ENCODE assay signal across 1 cellular context in the genomic region with DNA sequence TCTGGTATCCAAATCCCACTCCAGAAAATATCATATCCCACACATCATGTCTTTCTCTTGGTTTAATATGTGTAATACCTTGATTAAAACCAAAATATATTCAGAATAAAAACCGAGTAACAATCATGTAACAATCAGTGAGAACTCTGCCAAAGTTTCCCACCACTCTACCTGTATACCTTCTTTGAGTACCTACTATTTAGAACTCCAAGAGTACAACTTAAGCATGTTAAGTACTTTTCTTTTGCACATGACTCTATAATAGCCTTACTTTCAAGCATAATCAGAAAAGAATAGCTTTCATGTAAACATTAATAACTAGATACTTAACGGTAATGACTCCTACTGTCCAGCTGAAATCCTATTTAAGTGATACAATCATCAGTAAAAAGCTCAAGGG.
TF ChIP-seq lines count a peak whose summit lies in the region.

No MANE protein-coding gene starts in this region.

TF ChIP-seq in GM23338, 12 proteins besides CTCF, POLR2A, EP300 and RAD21 (continued from another document):
- TF ChIP-seq, protein P1, sequence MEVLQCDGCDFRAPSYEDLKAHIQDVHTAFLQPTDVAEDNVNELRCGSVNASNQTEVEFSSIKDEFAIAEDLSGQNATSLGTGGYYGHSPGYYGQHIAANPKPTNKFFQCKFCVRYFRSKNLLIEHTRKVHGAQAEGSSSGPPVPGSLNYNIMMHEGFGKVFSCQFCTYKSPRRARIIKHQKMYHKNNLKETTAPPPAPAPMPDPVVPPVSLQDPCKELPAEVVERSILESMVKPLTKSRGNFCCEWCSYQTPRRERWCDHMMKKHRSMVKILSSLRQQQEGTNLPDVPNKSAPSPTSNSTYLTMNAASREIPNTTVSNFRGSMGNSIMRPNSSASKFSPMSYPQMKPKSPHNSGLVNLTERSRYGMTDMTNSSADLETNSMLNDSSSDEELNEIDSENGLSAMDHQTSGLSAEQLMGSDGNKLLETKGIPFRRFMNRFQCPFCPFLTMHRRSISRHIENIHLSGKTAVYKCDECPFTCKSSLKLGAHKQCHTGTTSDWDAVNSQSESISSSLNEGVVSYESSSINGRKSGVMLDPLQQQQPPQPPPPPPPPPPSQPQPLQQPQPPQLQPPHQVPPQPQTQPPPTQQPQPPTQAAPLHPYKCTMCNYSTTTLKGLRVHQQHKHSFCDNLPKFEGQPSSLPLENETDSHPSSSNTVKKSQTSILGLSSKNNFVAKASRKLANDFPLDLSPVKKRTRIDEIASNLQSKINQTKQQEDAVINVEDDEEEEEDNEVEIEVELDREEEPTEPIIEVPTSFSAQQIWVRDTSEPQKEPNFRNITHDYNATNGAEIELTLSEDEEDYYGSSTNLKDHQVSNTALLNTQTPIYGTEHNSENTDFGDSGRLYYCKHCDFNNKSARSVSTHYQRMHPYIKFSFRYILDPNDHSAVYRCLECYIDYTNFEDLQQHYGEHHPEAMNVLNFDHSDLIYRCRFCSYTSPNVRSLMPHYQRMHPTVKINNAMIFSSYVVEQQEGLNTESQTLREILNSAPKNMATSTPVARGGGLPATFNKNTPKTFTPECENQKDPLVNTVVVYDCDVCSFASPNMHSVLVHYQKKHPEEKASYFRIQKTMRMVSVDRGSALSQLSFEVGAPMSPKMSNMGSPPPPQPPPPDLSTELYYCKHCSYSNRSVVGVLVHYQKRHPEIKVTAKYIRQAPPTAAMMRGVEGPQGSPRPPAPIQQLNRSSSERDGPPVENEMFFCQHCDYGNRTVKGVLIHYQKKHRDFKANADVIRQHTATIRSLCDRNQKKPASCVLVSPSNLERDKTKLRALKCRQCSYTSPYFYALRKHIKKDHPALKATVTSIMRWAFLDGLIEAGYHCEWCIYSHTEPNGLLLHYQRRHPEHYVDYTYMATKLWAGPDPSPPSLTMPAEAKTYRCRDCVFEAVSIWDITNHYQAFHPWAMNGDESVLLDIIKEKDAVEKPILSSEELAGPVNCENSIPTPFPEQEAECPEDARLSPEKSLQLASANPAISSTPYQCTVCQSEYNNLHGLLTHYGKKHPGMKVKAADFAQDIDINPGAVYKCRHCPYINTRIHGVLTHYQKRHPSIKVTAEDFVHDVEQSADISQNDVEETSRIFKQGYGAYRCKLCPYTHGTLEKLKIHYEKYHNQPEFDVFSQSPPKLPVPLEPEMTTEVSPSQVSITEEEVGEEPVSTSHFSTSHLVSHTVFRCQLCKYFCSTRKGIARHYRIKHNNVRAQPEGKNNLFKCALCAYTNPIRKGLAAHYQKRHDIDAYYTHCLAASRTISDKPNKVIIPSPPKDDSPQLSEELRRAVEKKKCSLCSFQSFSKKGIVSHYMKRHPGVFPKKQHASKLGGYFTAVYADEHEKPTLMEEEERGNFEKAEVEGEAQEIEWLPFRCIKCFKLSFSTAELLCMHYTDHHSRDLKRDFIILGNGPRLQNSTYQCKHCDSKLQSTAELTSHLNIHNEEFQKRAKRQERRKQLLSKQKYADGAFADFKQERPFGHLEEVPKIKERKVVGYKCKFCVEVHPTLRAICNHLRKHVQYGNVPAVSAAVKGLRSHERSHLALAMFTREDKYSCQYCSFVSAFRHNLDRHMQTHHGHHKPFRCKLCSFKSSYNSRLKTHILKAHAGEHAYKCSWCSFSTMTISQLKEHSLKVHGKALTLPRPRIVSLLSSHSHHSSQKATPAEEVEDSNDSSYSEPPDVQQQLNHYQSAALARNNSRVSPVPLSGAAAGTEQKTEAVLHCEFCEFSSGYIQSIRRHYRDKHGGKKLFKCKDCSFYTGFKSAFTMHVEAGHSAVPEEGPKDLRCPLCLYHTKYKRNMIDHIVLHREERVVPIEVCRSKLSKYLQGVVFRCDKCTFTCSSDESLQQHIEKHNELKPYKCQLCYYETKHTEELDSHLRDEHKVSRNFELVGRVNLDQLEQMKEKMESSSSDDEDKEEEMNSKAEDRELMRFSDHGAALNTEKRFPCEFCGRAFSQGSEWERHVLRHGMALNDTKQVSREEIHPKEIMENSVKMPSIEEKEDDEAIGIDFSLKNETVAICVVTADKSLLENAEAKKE (CRISPR knock-in tag; IDR thresholded peaks at IDR 0.05): no peak
- TF ChIP-seq ZNF114 (CRISPR knock-in tag; IDR thresholded peaks at IDR 0.05) (no peak), ZNF331 (CRISPR knock-in tag; IDR thresholded peaks at IDR 0.05; ENCODE audit: low read depth) (no peak), JUNB (IDR thresholded peaks at IDR 0.05; ENCODE audit: unreplicated experiment) (no peak), EZH2phosphoT487 (IDR thresholded peaks at IDR 0.05; ENCODE audit: unreplicated experiment) (no peak), NANOG (IDR thresholded peaks at IDR 0.05; ENCODE audit: borderline replicate concordance) (no peak), STAT1 (IDR thresholded peaks at IDR 0.05; ENCODE audit: unreplicated experiment) (no peak)
- TF ChIP-seq, protein P2, sequence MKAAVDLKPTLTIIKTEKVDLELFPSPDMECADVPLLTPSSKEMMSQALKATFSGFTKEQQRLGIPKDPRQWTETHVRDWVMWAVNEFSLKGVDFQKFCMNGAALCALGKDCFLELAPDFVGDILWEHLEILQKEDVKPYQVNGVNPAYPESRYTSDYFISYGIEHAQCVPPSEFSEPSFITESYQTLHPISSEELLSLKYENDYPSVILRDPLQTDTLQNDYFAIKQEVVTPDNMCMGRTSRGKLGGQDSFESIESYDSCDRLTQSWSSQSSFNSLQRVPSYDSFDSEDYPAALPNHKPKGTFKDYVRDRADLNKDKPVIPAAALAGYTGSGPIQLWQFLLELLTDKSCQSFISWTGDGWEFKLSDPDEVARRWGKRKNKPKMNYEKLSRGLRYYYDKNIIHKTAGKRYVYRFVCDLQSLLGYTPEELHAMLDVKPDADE (IDR thresholded peaks at IDR 0.05): no peak
- TF ChIP-seq, protein P3, sequence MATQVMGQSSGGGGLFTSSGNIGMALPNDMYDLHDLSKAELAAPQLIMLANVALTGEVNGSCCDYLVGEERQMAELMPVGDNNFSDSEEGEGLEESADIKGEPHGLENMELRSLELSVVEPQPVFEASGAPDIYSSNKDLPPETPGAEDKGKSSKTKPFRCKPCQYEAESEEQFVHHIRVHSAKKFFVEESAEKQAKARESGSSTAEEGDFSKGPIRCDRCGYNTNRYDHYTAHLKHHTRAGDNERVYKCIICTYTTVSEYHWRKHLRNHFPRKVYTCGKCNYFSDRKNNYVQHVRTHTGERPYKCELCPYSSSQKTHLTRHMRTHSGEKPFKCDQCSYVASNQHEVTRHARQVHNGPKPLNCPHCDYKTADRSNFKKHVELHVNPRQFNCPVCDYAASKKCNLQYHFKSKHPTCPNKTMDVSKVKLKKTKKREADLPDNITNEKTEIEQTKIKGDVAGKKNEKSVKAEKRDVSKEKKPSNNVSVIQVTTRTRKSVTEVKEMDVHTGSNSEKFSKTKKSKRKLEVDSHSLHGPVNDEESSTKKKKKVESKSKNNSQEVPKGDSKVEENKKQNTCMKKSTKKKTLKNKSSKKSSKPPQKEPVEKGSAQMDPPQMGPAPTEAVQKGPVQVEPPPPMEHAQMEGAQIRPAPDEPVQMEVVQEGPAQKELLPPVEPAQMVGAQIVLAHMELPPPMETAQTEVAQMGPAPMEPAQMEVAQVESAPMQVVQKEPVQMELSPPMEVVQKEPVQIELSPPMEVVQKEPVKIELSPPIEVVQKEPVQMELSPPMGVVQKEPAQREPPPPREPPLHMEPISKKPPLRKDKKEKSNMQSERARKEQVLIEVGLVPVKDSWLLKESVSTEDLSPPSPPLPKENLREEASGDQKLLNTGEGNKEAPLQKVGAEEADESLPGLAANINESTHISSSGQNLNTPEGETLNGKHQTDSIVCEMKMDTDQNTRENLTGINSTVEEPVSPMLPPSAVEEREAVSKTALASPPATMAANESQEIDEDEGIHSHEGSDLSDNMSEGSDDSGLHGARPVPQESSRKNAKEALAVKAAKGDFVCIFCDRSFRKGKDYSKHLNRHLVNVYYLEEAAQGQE (IDR thresholded peaks at IDR 0.05; ENCODE audit: unreplicated experiment): no peak
TF ChIP-seq in GM23338: peak in this region for 0.
